8 cellular contexts compared by ENCODE assay signal in the genomic region with DNA sequence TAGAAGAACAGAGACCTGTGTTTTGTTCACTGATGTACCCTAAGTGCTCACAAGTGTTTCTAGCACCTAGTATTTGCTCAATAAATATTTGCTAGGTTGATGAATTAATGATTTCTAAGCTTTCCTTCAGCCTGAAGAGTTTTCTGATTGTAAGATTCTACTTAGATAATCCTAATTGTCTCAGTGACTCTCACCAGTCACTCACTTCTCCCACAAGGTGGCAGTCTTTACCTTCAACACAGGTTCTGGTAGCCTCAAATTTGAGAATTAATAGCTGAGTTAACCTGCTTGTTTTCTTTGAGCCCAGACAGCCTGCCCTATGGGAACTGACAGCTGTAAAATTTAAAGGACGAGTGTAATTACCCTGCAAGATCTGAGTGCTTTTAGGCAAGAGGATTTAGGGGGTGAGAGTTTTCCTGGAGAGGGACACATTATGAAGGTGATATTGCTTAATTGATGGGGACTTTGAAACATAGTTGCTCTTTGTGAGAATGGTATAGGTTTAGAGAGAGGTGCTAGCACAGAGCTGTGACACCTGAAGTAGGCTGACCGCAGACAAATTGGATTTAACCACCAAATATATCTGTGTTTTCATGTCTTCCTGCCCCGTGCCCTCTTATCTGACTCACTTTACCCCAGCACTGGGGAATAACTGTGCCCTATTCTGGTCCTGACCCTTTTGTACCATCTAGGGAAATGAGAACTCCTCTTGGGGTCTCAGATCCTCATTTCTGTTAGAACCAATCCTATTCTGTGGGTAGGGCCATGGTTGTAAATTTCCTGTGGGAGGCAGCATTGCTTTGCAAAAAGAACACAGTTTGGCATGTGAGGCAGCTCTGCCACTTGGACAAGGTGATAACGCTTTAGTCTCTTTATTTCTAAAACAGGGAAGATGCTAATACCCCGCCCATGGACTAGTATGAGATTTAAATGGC. TPM values are rescaled to one million over a fixed set of nuclear protein-coding genes. Genes with fewer than 3 reads are reported as not detected.
DNase-seq lines count a peak whose midpoint lies in the region; ATAC-seq and TF ChIP-seq lines count a peak whose summit lies in the region.

No MANE protein-coding gene starts in this region.

- H3K27me3 Mint-ChIP-seq in Caco-2 (ENCODE audit: insufficient read depth, unreplicated experiment) = peaks cover 5% of the 10 kb centered on the region

- peaks cover 9% of the 10 kb centered on the region for H3K4me1 Mint-ChIP-seq in Caco-2 (ENCODE audit: low read depth, unreplicated experiment)

- peak in 1 of 2 experiments; percentile 52 for DNase-seq in Caco-2
- peak; percentile 46 for DNase-seq in NCI-H748 treated with DMSO at 0.1 percent for 48 hours (lab: John Stamatoyannopoulos, UW)
- DNase-seq in activated gamma-delta T cell treated with anti-CD3 and anti-CD28 coated beads, Interleukin-2, amount 50 U/mL, for 16 hours (ENCODE audit: low read depth) = peak; percentile 7
- DNase-seq in glomerular visceral epithelial cell (ENCODE audit: extremely low spot score) = peak; percentile 54
- no peak for DNase-seq in psoas muscle

- no TSS peak for BruUV-seq in Caco-2 (replicated peaks; lab: Mats Ljungman, UMichigan)

- peak overlapping the region; percentile 11 for H3K27ac ChIP-seq in psoas muscle

- H3K4me1 ChIP-seq in Caco-2 = no peaks in the 10 kb centered on the region
- peaks cover 42% of the 10 kb centered on the region for H3K4me1 ChIP-seq in psoas muscle

- no peaks in the 10 kb centered on the region for H3K27me3 ChIP-seq in Caco-2 (replicated peaks; ENCODE audit: control insufficient read depth, insufficient read depth, low read length)
- no peaks in the 10 kb centered on the region for H3K27me3 ChIP-seq in psoas muscle (ENCODE audit: insufficient read depth in 3 of 3, low read length in 2 of 3)

- H3K4me3 Mint-ChIP-seq in Caco-2 (ENCODE audit: unreplicated experiment) = no peak overlapping the region

- POLR2A ChIA-PET in Caco-2 (lab: Charles Lee) = interaction anchor here (0.6 kb wide), 1 partner anchor 74 kb away, joined by 3 read pairs; no protein-coding TSS in a partner anchor

- H3K9me3 Mint-ChIP-seq in Caco-2 (ENCODE audit: unreplicated experiment) = peaks cover 3% of the 10 kb centered on the region

- TF ChIP-seq CTCF in Caco-2 (IDR thresholded peaks at IDR 0.05; ENCODE audit: insufficient read depth in 1 of 2, low read depth in 1 of 2, low read length in 1 of 2, severe bottlenecking in 1 of 2, unreplicated experiment in 1 of 2) (peak; percentile 65 to 72), psoas muscle (IDR thresholded peaks at IDR 0.05) (peak; percentile 84)

- H3K36me3 Mint-ChIP-seq in Caco-2 (ENCODE audit: insufficient read depth, unreplicated experiment) = no peaks in the 10 kb centered on the region

- CTCF ChIA-PET in Caco-2 (lab: Charles Lee) = interaction anchor here (0.6 to 3.2 kb wide), 16 partner anchors 18 to 459 kb away, joined by 3 to 52 read pairs (median 4); partner anchors contain the start of gene FGFBP2

- H3K9me3 ChIP-seq in Caco-2 = peaks cover 4% of the 10 kb centered on the region
- H3K9me3 ChIP-seq in psoas muscle = no peaks in the 10 kb centered on the region

- no peak overlapping the region for H3K27ac Mint-ChIP-seq in Caco-2 (ENCODE audit: unreplicated experiment)

- 37 to 57% (median 45%) methylated on average over 5 of the region's 5 CpGs for WGBS in psoas muscle, 3 donors

- H3K36me3 ChIP-seq in Caco-2 (ENCODE audit: control insufficient read depth, insufficient read depth, low read length) (no peaks in the 10 kb centered on the region), psoas muscle (ENCODE audit: insufficient read depth in 1 of 2, low read depth in 1 of 2) (no peaks in the 10 kb centered on the region)

- no peak overlapping the region for H3K4me3 ChIP-seq in Caco-2 (ENCODE audit: low read depth, low read length)
- peak overlapping the region; percentile 15 for H3K4me3 ChIP-seq in psoas muscle

- ATAC-seq in GM18907 (IDR thresholded peaks at IDR 0.05; ENCODE audit: unreplicated experiment) (peak; percentile 33), HG03432 (IDR thresholded peaks at IDR 0.05; ENCODE audit: unreplicated experiment) (peak; percentile 49), psoas muscle (peak; percentile 62 to 86 (median 72)), HG03095 (IDR thresholded peaks at IDR 0.05; ENCODE audit: unreplicated experiment) (no peak)

- intact Hi-C loops in Caco-2 (cut with micrococcal nuclease; ENCODE audit: unreplicated experiment) = loop anchor here (1.0 to 5.0 kb wide), 6 partner anchors 61 to 456 kb away; no protein-coding TSS in a partner anchor
- intact Hi-C loops in psoas muscle (cut with DNase I) = loop anchor here (1.0 to 10.0 kb wide), 10 partner anchors 74 to 469 kb away; partner anchors contain the start of gene TAPT1 (in 2 of the 2)

RNA-seq across cellular contexts. Expression of gene CD38, which starts 27.7 kb away (rescaled TPM):
- total RNA-seq in Caco-2 (2022) (not detected in 2 replicates), psoas muscle (1 to 10 TPM; 3.1 to 6.8 (median 4.5) TPM)
- polyA plus RNA-seq in psoas muscle = 1 to 10 TPM; 1.5 to 4.6 (median 2.7) TPM

Comparison
In these comparisons a context has a peak if more than half of its experiments do, and no peak if none do; other contexts are left out.
1. DNase-seq: peak in NCI-H748 treated with DMSO at 0.1 percent for 48 hours (single experiment), activated gamma-delta T cell treated with anti-CD3 and anti-CD28 coated beads, Interleukin-2, amount 50 U/mL, for 16 hours (single experiment) and glomerular visceral epithelial cell (single experiment); none in psoas muscle (0 of 2).